In the genomic region with DNA sequence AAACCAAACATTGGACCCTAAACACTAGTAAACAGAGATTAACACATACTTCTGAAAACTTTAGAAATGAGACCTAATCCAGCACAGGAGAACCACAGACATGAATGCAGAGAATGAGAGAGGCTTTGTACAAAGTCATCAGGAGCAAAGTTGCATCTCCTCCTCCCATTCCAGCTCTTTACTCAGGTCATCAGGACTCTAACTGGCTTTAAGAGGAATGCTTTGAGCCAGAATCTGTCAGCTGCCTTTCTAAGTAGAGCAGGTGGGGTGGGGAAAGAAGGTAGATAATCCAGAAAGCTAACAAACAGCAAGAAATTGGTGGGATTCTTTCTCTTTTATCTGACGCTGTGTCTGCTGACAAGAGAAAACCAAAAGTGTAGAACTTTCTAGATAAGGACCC, we compare ENCODE assay signal across 25 cellular contexts.
DNase-seq lines count a peak whose midpoint lies in the region; ATAC-seq and TF ChIP-seq lines count a peak whose summit lies in the region.
"Had no signal": no experiment of that assay in that cellular context is flagged by ENCODE, and none has a peak within 500 bp of the region (broad histone marks: within the 10 kb centered on the region; RNA-seq: fewer than 3 reads in every experiment).

No MANE protein-coding gene starts in this region.

- H3K9me3 Mint-ChIP-seq in neural progenitor cell: no peaks in the 10 kb centered on the region
- no peaks in the 10 kb centered on the region for H3K9me3 Mint-ChIP-seq in activated CD8-positive, alpha-beta T cell treated with anti-CD3 and anti-CD28 coated beads, Interleukin-2, amount 10 ng/mL, durations not matched to agents 7 days and 5 days (ENCODE audit: insufficient read depth)
- H3K9me3 Mint-ChIP-seq: CD4-positive, alpha-beta T cell; CD8-positive, alpha-beta memory T cell had no signal

- no peaks in the 10 kb centered on the region for H3K27me3 Mint-ChIP-seq in neural progenitor cell (ENCODE audit: insufficient read depth, low read depth)
- H3K27me3 Mint-ChIP-seq in activated CD8-positive, alpha-beta T cell treated with anti-CD3 and anti-CD28 coated beads, Interleukin-2, amount 10 ng/mL, durations not matched to agents 7 days and 5 days (ENCODE audit: low read depth): no peaks in the 10 kb centered on the region
- H3K27me3 Mint-ChIP-seq: CD4-positive, alpha-beta T cell had no signal

- H2BK5ac ChIP-seq in mesendoderm (ENCODE audit: low read length): no peak overlapping the region

- H3K4me3 ChIP-seq in mesendoderm (ENCODE audit: low read length) (no peak overlapping the region), neural progenitor cell (no peak overlapping the region), coronary artery (no peak overlapping the region)
- H3K4me3 ChIP-seq: A549; BLaER1 treated with 17β-estradiol and CSF1 and Interleukin-3, amounts not matched to agents 10 nM and 100 nM; GM12878 had no signal

- H2AFZ ChIP-seq in neural progenitor cell (replicated peaks): no peak overlapping the region

- no peak overlapping the region for H3K4me3 Mint-ChIP-seq in neural progenitor cell
- no peak overlapping the region for H3K4me3 Mint-ChIP-seq in activated CD8-positive, alpha-beta T cell treated with anti-CD3 and anti-CD28 coated beads, Interleukin-2, amount 10 ng/mL, durations not matched to agents 7 days and 5 days
- H3K4me3 Mint-ChIP-seq: CD14-positive monocyte; CD4-positive, alpha-beta T cell; CD8-positive, alpha-beta memory T cell had no signal

- no peak overlapping the region for H3K9ac ChIP-seq in mesendoderm (ENCODE audit: low read length)
- no peak overlapping the region for H3K9ac ChIP-seq in neural progenitor cell
- H3K9ac ChIP-seq: BLaER1 treated with 17β-estradiol and CSF1 and Interleukin-3, amounts not matched to agents 10 nM and 100 nM had no signal

- no peaks in the 10 kb centered on the region for H3K27me3 ChIP-seq in mesendoderm (ENCODE audit: insufficient read depth, low read length, poor library complexity)
- no peaks in the 10 kb centered on the region for H3K27me3 ChIP-seq in neural progenitor cell
- H3K27me3 ChIP-seq: BE2C; BLaER1 treated with 17β-estradiol and CSF1 and Interleukin-3, amounts not matched to agents 10 nM and 100 nM had no signal

- no peaks in the 10 kb centered on the region for H4K20me1 ChIP-seq in neural progenitor cell (ENCODE audit: low read depth)
- H4K20me1 ChIP-seq: BLaER1 treated with 17β-estradiol and CSF1 and Interleukin-3, amounts not matched to agents 10 nM and 100 nM had no signal

- H3K36me3 ChIP-seq in mesendoderm (ENCODE audit: control insufficient read depth, insufficient read depth, low read length) (no peaks in the 10 kb centered on the region), neural progenitor cell (no peaks in the 10 kb centered on the region)
- H3K36me3 ChIP-seq: BE2C; BLaER1 treated with 17β-estradiol and CSF1 and Interleukin-3, amounts not matched to agents 10 nM and 100 nM had no signal

- H4K8ac ChIP-seq in mesendoderm (ENCODE audit: low read depth, low read length): no peak overlapping the region

- H3K4me1 ChIP-seq in mesendoderm (ENCODE audit: control insufficient read depth, low read depth, low read length): no peaks in the 10 kb centered on the region
- H3K4me1 ChIP-seq in neural progenitor cell: peaks cover 5% of the 10 kb centered on the region
- H3K4me1 ChIP-seq: A549, BE2C had no signal

- no peak for ATAC-seq in sciatic nerve
- no peak for ATAC-seq in activated CD8-positive, alpha-beta T cell treated with anti-CD3 and anti-CD28 coated beads, Interleukin-2, amount 10 ng/mL, durations not matched to agents 7 days and 5 days
- ATAC-seq: A549, GM12878 had no signal

- TF ChIP-seq CTCF in neural progenitor cell (IDR thresholded peaks at IDR 0.05): no peak
- no peak for TF ChIP-seq CTCF in coronary artery (IDR thresholded peaks at IDR 0.05)

- H3K23ac ChIP-seq in mesendoderm (ENCODE audit: low read length): no peak overlapping the region

- no peak overlapping the region for H2AK5ac ChIP-seq in mesendoderm (ENCODE audit: low read length)

- H2BK15ac ChIP-seq in mesendoderm (replicated peaks; ENCODE audit: low read depth): no peak overlapping the region

- H3K9me3 ChIP-seq in neural progenitor cell (ENCODE audit: low read depth): no peaks in the 10 kb centered on the region
- H3K9me3 ChIP-seq: A549; BE2C; BLaER1 treated with 17β-estradiol and CSF1 and Interleukin-3, amounts not matched to agents 10 nM and 100 nM had no signal

- intact Hi-C loops in sciatic nerve (cut with DNase I): no loop called here

- no peak overlapping the region for H2BK120ac ChIP-seq in mesendoderm (ENCODE audit: low read depth, low read length)

- POLR2A ChIA-PET in activated CD8-positive, alpha-beta T cell treated with anti-CD3 and anti-CD28 coated beads, Interleukin-2, amount 10 ng/mL, durations not matched to agents 7 days and 5 days (lab: Charles Lee): no interaction called here

- H3K27ac ChIP-seq in mesendoderm (ENCODE audit: low read depth, low read length) (no peak overlapping the region), neural progenitor cell (no peak overlapping the region), coronary artery (peak overlapping the region in 1 of 2 donors; percentile 21)
- H3K27ac ChIP-seq: A549; BLaER1 treated with 17β-estradiol and CSF1 and Interleukin-3, amounts not matched to agents 10 nM and 100 nM had no signal

- no CpG with 5 or more reads among the region's 1 CpG for WGBS in mesendoderm (ENCODE audit: extremely low coverage, insufficient coverage, low lambda C conversion rate)

- H3K56ac ChIP-seq in mesendoderm (ENCODE audit: low read length): no peak overlapping the region

- H3K4me2 ChIP-seq in mesendoderm (ENCODE audit: low read length) (no peak overlapping the region), neural progenitor cell (no peak overlapping the region)
- H3K4me2 ChIP-seq: A549; BLaER1 treated with 17β-estradiol and CSF1 and Interleukin-3, amounts not matched to agents 10 nM and 100 nM had no signal

- H3K27ac Mint-ChIP-seq in neural progenitor cell: no peak overlapping the region
- H3K27ac Mint-ChIP-seq in activated CD8-positive, alpha-beta T cell treated with anti-CD3 and anti-CD28 coated beads, Interleukin-2, amount 10 ng/mL, durations not matched to agents 7 days and 5 days: no peak overlapping the region
- H3K27ac Mint-ChIP-seq: CD14-positive monocyte; CD4-positive, alpha-beta T cell; CD8-positive, alpha-beta memory T cell had no signal

- H3K36me3 Mint-ChIP-seq in neural progenitor cell: peaks cover 16% of the 10 kb centered on the region
- H3K36me3 Mint-ChIP-seq in activated CD8-positive, alpha-beta T cell treated with anti-CD3 and anti-CD28 coated beads, Interleukin-2, amount 10 ng/mL, durations not matched to agents 7 days and 5 days (ENCODE audit: low read depth): no peaks in the 10 kb centered on the region
- H3K36me3 Mint-ChIP-seq: CD14-positive monocyte; CD8-positive, alpha-beta memory T cell had no signal

- no peaks in the 10 kb centered on the region for H3K79me1 ChIP-seq in mesendoderm (ENCODE audit: low read length)

- H3K79me2 ChIP-seq in mesendoderm (ENCODE audit: control insufficient read depth, insufficient read depth, low read length) (no peaks in the 10 kb centered on the region), neural progenitor cell (ENCODE audit: low read depth) (no peaks in the 10 kb centered on the region)

- no peak overlapping the region for H3K18ac ChIP-seq in mesendoderm (ENCODE audit: low read length)

- DNase-seq in ELF-1 (ENCODE audit: low read depth, low spot score): peak; percentile 3
- peak; percentile 16 for DNase-seq in astrocyte of the hippocampus (ENCODE audit: low read depth, low spot score)
- DNase-seq in mesendoderm: peak; percentile 31
- peak; percentile 15 for DNase-seq in neural progenitor cell (ENCODE audit: low spot score)
- no peak for DNase-seq in H4 (ENCODE audit: low spot score)
- no peak for DNase-seq in sciatic nerve (ENCODE audit: low spot score)
- DNase-seq in coronary artery (ENCODE audit: low spot score): no peak
- DNase-seq in activated CD8-positive, alpha-beta T cell treated with anti-CD3 and anti-CD28 coated beads, Interleukin-2, amount 10 ng/mL, durations not matched to agents 7 days and 5 days: no peak
- DNase-seq: 8988T; ACHN; AML-193; BE2C; Calu3; CD4-positive, alpha-beta T cell; CD8-positive, alpha-beta memory T cell; DMS53; DMS79 treated with DMSO at 0.1 percent for 48 hours; GDM1; GOT3; H7; HCEC 1CT had no signal

- no peak overlapping the region for H4K5ac ChIP-seq in mesendoderm (ENCODE audit: low read length)

- H3K4ac ChIP-seq in mesendoderm (ENCODE audit: low read depth, low read length): no peak overlapping the region

- CTCF ChIA-PET in activated CD8-positive, alpha-beta T cell treated with anti-CD3 and anti-CD28 coated beads, Interleukin-2, amount 10 ng/mL, durations not matched to agents 7 days and 5 days (lab: Charles Lee): no interaction called here

- H3K4me1 Mint-ChIP-seq in neural progenitor cell: no peaks in the 10 kb centered on the region
- H3K4me1 Mint-ChIP-seq in activated CD8-positive, alpha-beta T cell treated with anti-CD3 and anti-CD28 coated beads, Interleukin-2, amount 10 ng/mL, durations not matched to agents 7 days and 5 days (ENCODE audit: low read depth): no peaks in the 10 kb centered on the region
- H3K4me1 Mint-ChIP-seq: CD8-positive, alpha-beta memory T cell had no signal

- H3F3A ChIP-seq in neural progenitor cell (ENCODE audit: low read depth): no peaks in the 10 kb centered on the region

Comparison
In these comparisons a context has a peak if more than half of its experiments do, and no peak if none do; other contexts are left out.
1. DNase-seq: peak in ELF-1 (single experiment), astrocyte of the hippocampus (single experiment), mesendoderm (single experiment) and neural progenitor cell (single experiment); none in H4 (single experiment), sciatic nerve (single experiment), coronary artery (single experiment) and activated CD8-positive, alpha-beta T cell treated with anti-CD3 and anti-CD28 coated beads, Interleukin-2, amount 10 ng/mL, durations not matched to agents 7 days and 5 days (single experiment).